ENCODE assay signal across 8 cellular contexts in the genomic region with DNA sequence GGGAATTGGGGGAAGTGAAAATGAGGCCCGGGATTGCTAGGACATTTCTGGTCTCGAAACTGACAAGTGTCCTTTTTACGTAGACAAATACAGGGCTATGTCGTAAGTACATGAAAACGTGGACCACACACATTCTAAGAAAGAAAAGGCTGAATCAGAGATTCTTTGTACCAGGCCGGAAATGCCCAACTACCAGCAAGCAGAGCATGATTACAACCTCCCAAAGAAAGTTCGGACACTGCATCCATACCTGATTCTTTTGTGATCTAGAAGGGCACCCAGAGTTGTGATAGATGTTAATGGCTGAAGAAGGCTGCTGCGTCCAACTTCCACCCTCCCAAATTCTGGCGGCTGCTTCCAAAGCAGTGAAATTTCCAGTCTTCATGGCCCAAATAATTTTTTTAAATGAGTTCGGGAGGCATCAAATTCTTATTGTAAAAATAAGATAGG. TPM values are rescaled to one million over a fixed set of nuclear protein-coding genes. Genes with fewer than 3 reads are reported as not detected.
A peak's percentile ranks its signal among the peaks of the same experiment; 100 is the strongest.
DNase-seq lines count a peak whose midpoint lies in the region; ATAC-seq lines count a peak whose summit lies in the region.

No MANE protein-coding gene starts in this region.

- peaks cover 65% of the 10 kb centered on the region for H3K4me1 Mint-ChIP-seq in activated T-cell treated with anti-CD3 and anti-CD28 coated beads, Interleukin-2, amount 50 U/mL, for 72 hours (ENCODE audit: low read depth)
- H3K4me1 Mint-ChIP-seq in activated naive CD8-positive, alpha-beta T cell treated with anti-CD3 and anti-CD28 coated beads, Interleukin-2, amount 50 U/mL, for 24 hours, result peaks cover 74% of the 10 kb centered on the region
- H3K4me1 Mint-ChIP-seq in stimulated activated effector memory CD8-positive, alpha-beta T cell treated with anti-CD3 and anti-CD28 coated beads, Interleukin-12 subunit alpha, Interleukin-12 subunit beta, amount 100 ng/mL, for 72 hours, result peaks cover 28% of the 10 kb centered on the region

- peak overlapping the region; percentile 92 for H3K27ac Mint-ChIP-seq in activated T-cell treated with anti-CD3 and anti-CD28 coated beads, Interleukin-2, amount 50 U/mL, for 72 hours
- H3K27ac Mint-ChIP-seq in activated naive CD8-positive, alpha-beta T cell treated with anti-CD3 and anti-CD28 coated beads, Interleukin-2, amount 50 U/mL, for 24 hours, result peak overlapping the region; percentile 91
- H3K27ac Mint-ChIP-seq in stimulated activated effector memory CD8-positive, alpha-beta T cell treated with anti-CD3 and anti-CD28 coated beads, Interleukin-12 subunit alpha, Interleukin-12 subunit beta, amount 100 ng/mL, for 72 hours, result peak overlapping the region; percentile 95

- peak overlapping the region; percentile 94 to 95 for H3K4me3 Mint-ChIP-seq in activated T-cell treated with anti-CD3 and anti-CD28 coated beads, Interleukin-2, amount 50 U/mL, for 72 hours
- H3K4me3 Mint-ChIP-seq in activated naive CD8-positive, alpha-beta T cell treated with anti-CD3 and anti-CD28 coated beads, Interleukin-2, amount 50 U/mL, for 24 hours, result peak overlapping the region; percentile 91
- peak overlapping the region; percentile 82 for H3K4me3 Mint-ChIP-seq in stimulated activated effector memory CD8-positive, alpha-beta T cell treated with anti-CD3 and anti-CD28 coated beads, Interleukin-12 subunit alpha, Interleukin-12 subunit beta, amount 100 ng/mL, for 72 hours

- no peaks in the 10 kb centered on the region for H3K27me3 Mint-ChIP-seq in activated T-cell treated with anti-CD3 and anti-CD28 coated beads, Interleukin-2, amount 50 U/mL, for 72 hours (ENCODE audit: low read depth)
- peaks cover 2% of the 10 kb centered on the region for H3K27me3 Mint-ChIP-seq in activated naive CD8-positive, alpha-beta T cell treated with anti-CD3 and anti-CD28 coated beads, Interleukin-2, amount 50 U/mL, for 24 hours

- H3K36me3 Mint-ChIP-seq in activated T-cell treated with anti-CD3 and anti-CD28 coated beads, Interleukin-2, amount 50 U/mL, for 72 hours (ENCODE audit: insufficient read depth in 2 of 2), result peaks cover 2 to 8% of the 10 kb centered on the region in 2 donors
- H3K36me3 Mint-ChIP-seq in activated naive CD8-positive, alpha-beta T cell treated with anti-CD3 and anti-CD28 coated beads, Interleukin-2, amount 50 U/mL, for 24 hours (ENCODE audit: low read depth), result no peaks in the 10 kb centered on the region
- peaks cover 25% of the 10 kb centered on the region for H3K36me3 Mint-ChIP-seq in stimulated activated effector memory CD8-positive, alpha-beta T cell treated with anti-CD3 and anti-CD28 coated beads, Interleukin-12 subunit alpha, Interleukin-12 subunit beta, amount 100 ng/mL, for 72 hours

- DNase-seq in activated T-cell treated with anti-CD3 and anti-CD28 coated beads, Interleukin-2, amount 50 U/mL, for 72 hours, result peak in 1 of 2 donors; percentile 21
- DNase-seq in activated T-cell treated with anti-CD3 and anti-CD28 coated beads, Interleukin-2, amount 50 U/mL, for 1 hour, result no peak
- no peak for DNase-seq in activated naive CD8-positive, alpha-beta T cell treated with anti-CD3 and anti-CD28 coated beads, Interleukin-2, amount 50 U/mL, for 24 hours
- DNase-seq in iPS-NIHi7 (ENCODE audit: extremely low spot score) (peak; percentile 8), NCI-H1694 (lab: John Stamatoyannopoulos, UW) (no peak)
- DNase-seq in stimulated activated effector memory CD8-positive, alpha-beta T cell treated with anti-CD3 and anti-CD28 coated beads, Interleukin-12 subunit alpha, Interleukin-12 subunit beta, amount 100 ng/mL, for 72 hours (ENCODE audit: low spot score in 2 of 2), result no peak

- peak; percentile 30 to 46 for ATAC-seq in activated T-cell treated with anti-CD3 and anti-CD28 coated beads, Interleukin-2, amount 50 U/mL, for 72 hours (replicated peaks in 1 of 2)
- ATAC-seq in activated naive CD8-positive, alpha-beta T cell treated with anti-CD3 and anti-CD28 coated beads, Interleukin-2, amount 50 U/mL, for 24 hours, result no peak
- peak; percentile 52 for ATAC-seq in stimulated activated effector memory CD8-positive, alpha-beta T cell treated with anti-CD3 and anti-CD28 coated beads, Interleukin-12 subunit alpha, Interleukin-12 subunit beta, amount 100 ng/mL, for 72 hours
- ATAC-seq in HG03097 (IDR thresholded peaks at IDR 0.05; ENCODE audit: low FRiP score, unreplicated experiment) (no peak), HG03521 (IDR thresholded peaks at IDR 0.05; ENCODE audit: unreplicated experiment) (no peak)

- H3K9me3 Mint-ChIP-seq in activated T-cell treated with anti-CD3 and anti-CD28 coated beads, Interleukin-2, amount 50 U/mL, for 72 hours, result no peaks in the 10 kb centered on the region
- H3K9me3 Mint-ChIP-seq in activated naive CD8-positive, alpha-beta T cell treated with anti-CD3 and anti-CD28 coated beads, Interleukin-2, amount 50 U/mL, for 24 hours, result no peaks in the 10 kb centered on the region
- no peaks in the 10 kb centered on the region for H3K9me3 Mint-ChIP-seq in stimulated activated effector memory CD8-positive, alpha-beta T cell treated with anti-CD3 and anti-CD28 coated beads, Interleukin-12 subunit alpha, Interleukin-12 subunit beta, amount 100 ng/mL, for 72 hours

RNA-seq across cellular contexts. Expression of a gene that starts 1.7 kb away (rescaled TPM):
- total RNA-seq in activated T-cell treated with anti-CD3 and anti-CD28 coated beads, Interleukin-2, amount 50 U/mL, for 72 hours, result 10 to 100 TPM; 48.4 to 55.1 TPM

Comparison
In these comparisons a context has a peak if more than half of its experiments do, and no peak if none do; other contexts are left out.
1. ATAC-seq: peak in activated T-cell treated with anti-CD3 and anti-CD28 coated beads, Interleukin-2, amount 50 U/mL, for 72 hours (2 of 2) and stimulated activated effector memory CD8-positive, alpha-beta T cell treated with anti-CD3 and anti-CD28 coated beads, Interleukin-12 subunit alpha, Interleukin-12 subunit beta, amount 100 ng/mL, for 72 hours (single experiment); none in activated naive CD8-positive, alpha-beta T cell treated with anti-CD3 and anti-CD28 coated beads, Interleukin-2, amount 50 U/mL, for 24 hours (single experiment), HG03097 (single experiment) and HG03521 (single experiment).
2. Peak in every context shown above with its lines, with median percentiles within 50 percentile points of each other: H3K27ac Mint-ChIP-seq and H3K4me3 Mint-ChIP-seq.